ENCODE assay signal across 8 cellular contexts in genomic region chr1:19209439-19209989, GRCh38. TPM values are rescaled to one million over a fixed set of nuclear protein-coding genes. Genes with fewer than 3 reads are reported as not detected.
DNase-seq lines count a peak whose midpoint lies in the region; ATAC-seq and TF ChIP-seq lines count a peak whose summit lies in the region.

No MANE protein-coding gene starts in this region.

- no peak for TF ChIP-seq CTCF in OCI-LY3 (IDR thresholded peaks at IDR 0.05; ENCODE audit: low read depth, low read length)
- no peak for TF ChIP-seq CTCF in right atrium auricular region (IDR thresholded peaks at IDR 0.05)

- DNase-seq in NK-92 treated with Interleukin-12 subunit alpha and Interleukin-12 subunit beta, amount 100 ng/mL, for 24 hours (lab: John Stamatoyannopoulos, UW), result peak; percentile 54
- DNase-seq in NK-92 (lab: John Stamatoyannopoulos, UW; ENCODE audit: unreplicated experiment), result no peak
- DNase-seq in activated naive CD8-positive, alpha-beta T cell treated with anti-CD3 and anti-CD28 coated beads, Interleukin-2, amount 50 U/mL, for 16 hours (ENCODE audit: low read depth, low spot score), result peak; percentile 7
- peak; percentile 59 for DNase-seq in right atrium auricular region (ENCODE audit: low spot score)
- DNase-seq in renal cortical epithelial cell (ENCODE audit: low read depth), result peak; percentile 31
- no peak for DNase-seq in amniotic stem cell (lab: John Stamatoyannopoulos, UW)

- H3K27ac ChIP-seq in OCI-LY3 (ENCODE audit: low read length) (peak overlapping the region; percentile 88), right atrium auricular region (peak overlapping the region; percentile 92 to 96)

- peak overlapping the region; percentile 84 for H3K4me2 ChIP-seq in OCI-LY3 (ENCODE audit: low read length)

- H3K4me1 ChIP-seq in OCI-LY3 (ENCODE audit: low read length) (peaks cover 57% of the 10 kb centered on the region), right atrium auricular region (peaks cover 0 to 63% of the 10 kb centered on the region in 2 donors)

- no peaks in the 10 kb centered on the region for H3K9me3 ChIP-seq in OCI-LY3 (ENCODE audit: insufficient read depth, low read length)
- no peaks in the 10 kb centered on the region for H3K9me3 ChIP-seq in right atrium auricular region

- ATAC-seq in HG02623 (IDR thresholded peaks at IDR 0.05; ENCODE audit: unreplicated experiment), result peak; percentile 43

- H3K27me3 ChIP-seq in OCI-LY3 (ENCODE audit: low read depth, low read length), result no peaks in the 10 kb centered on the region
- no peaks in the 10 kb centered on the region for H3K27me3 ChIP-seq in right atrium auricular region

- H4K20me1 ChIP-seq in OCI-LY3 (ENCODE audit: insufficient read depth, low read length), result peaks cover 49% of the 10 kb centered on the region

- H2AFZ ChIP-seq in OCI-LY3 (ENCODE audit: low read depth, low read length), result no peak overlapping the region

- peak overlapping the region; percentile 100 for H3K4me3 ChIP-seq in OCI-LY3 (ENCODE audit: low read length)
- H3K4me3 ChIP-seq in right atrium auricular region, result peak overlapping the region; percentile 81 to 95

- peak overlapping the region; percentile 84 for H3K9ac ChIP-seq in OCI-LY3 (ENCODE audit: low read length)

- peaks cover 20% of the 10 kb centered on the region for H3K36me3 ChIP-seq in OCI-LY3 (replicated peaks; ENCODE audit: low read depth, low read length)
- H3K36me3 ChIP-seq in right atrium auricular region, result peaks cover 11% of the 10 kb centered on the region

- H3K79me2 ChIP-seq in OCI-LY3 (ENCODE audit: low read length), result peaks cover 96% of the 10 kb centered on the region

RNA-seq across cellular contexts. Expression of gene UBR4, which starts 0.6 kb away (rescaled TPM):
- total RNA-seq in right atrium auricular region (10 to 100 TPM; 75.1 to 88.0 TPM), renal cortical epithelial cell (61.1 and 174 TPM in 2 replicates)

RNA-seq across cellular contexts. Expression of gene EMC1, which starts 41.8 kb away (rescaled TPM):
- 10 to 100 TPM; 30.7 to 36.7 TPM for total RNA-seq in right atrium auricular region
- 48.6 and 65.7 TPM in 2 replicates for total RNA-seq in renal cortical epithelial cell

RNA-seq across cellular contexts. Expression of gene MRTO4, which starts 42.1 kb away (rescaled TPM):
- total RNA-seq in right atrium auricular region (10 to 100 TPM in 1 of 2 donors, 1 to 10 TPM in 1; 8.6 to 16.1 TPM), renal cortical epithelial cell (21.5 and 34.0 TPM in 2 replicates)

Comparison
In these comparisons a context has a peak if more than half of its experiments do, and no peak if none do; other contexts are left out.
1. DNase-seq: peak in NK-92 treated with Interleukin-12 subunit alpha and Interleukin-12 subunit beta, amount 100 ng/mL, for 24 hours (single experiment), activated naive CD8-positive, alpha-beta T cell treated with anti-CD3 and anti-CD28 coated beads, Interleukin-2, amount 50 U/mL, for 16 hours (single experiment), right atrium auricular region (single experiment) and renal cortical epithelial cell (single experiment); none in NK-92 (single experiment) and amniotic stem cell (single experiment).